Comparison of ENCODE assay signal across 8 cellular contexts in the genomic region with DNA sequence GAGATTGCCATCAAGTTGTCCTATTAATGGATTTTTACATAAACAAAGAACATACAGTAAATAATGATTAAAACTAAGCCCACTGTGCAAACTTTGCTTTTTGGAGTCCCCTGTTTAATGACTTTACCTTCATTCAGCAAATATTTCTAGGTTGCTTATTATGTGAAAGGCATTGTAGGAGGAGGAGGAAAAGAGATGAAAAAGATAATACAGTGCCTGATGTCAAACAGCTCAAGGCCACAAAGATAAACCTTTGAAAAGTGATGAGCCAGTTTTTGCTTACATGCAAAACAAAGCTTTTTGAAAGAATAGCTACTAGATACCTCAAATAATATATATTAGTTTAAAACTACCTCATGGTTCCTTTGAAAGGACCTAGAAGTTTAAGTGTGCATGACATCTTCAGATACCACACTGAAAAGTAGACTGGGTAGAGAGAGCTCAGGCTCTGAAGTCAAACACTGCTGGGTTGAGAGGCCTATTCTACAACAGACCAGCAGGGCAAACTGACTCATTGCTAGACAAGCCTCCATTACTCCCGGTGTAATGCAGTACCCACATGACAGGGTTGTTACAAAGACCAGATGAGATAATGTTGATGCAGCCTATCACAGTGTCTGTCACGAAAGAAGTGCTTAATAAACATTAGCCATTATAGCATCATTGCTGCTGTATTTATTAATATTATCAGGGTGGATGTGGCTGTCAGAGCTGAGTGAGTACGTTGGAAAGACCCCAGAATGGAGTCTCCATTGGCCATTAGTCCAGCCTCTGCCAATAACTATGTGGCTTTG. TPM values are rescaled to one million over a fixed set of nuclear protein-coding genes. Genes with fewer than 3 reads are reported as not detected.
DNase-seq lines count a peak whose midpoint lies in the region; ATAC-seq, FAIRE-seq and TF ChIP-seq lines count a peak whose summit lies in the region.

No MANE protein-coding gene starts in this region.

- no peaks in the 10 kb centered on the region for H4K20me1 ChIP-seq in OCI-LY1 (ENCODE audit: insufficient read depth, low read length)
- H4K20me1 ChIP-seq in fibroblast of lung (ENCODE audit: control insufficient read depth, extremely low read depth, insufficient read depth, low read length), result no peaks in the 10 kb centered on the region

- intact Hi-C loops in spleen (cut with DNase I; ENCODE audit: low total_unique reads), result no loop called here

- no peak for FAIRE-seq in urothelium cell line (lab: Jason Lieb, UNC)

- H3K4me1 ChIP-seq in OCI-LY1 (ENCODE audit: insufficient read depth, low read length, severe bottlenecking), result no peaks in the 10 kb centered on the region
- no peaks in the 10 kb centered on the region for H3K4me1 ChIP-seq in fibroblast of lung (ENCODE audit: control insufficient read depth, extremely low read depth, insufficient read depth, low read length)
- H3K4me1 ChIP-seq in spleen, result no peaks in the 10 kb centered on the region

- H2AFZ ChIP-seq in OCI-LY1 (ENCODE audit: low read length), result no peak overlapping the region
- peak overlapping the region; percentile 19 for H2AFZ ChIP-seq in fibroblast of lung (ENCODE audit: low read length)

- H3K27ac Mint-ChIP-seq in activated T-cell treated with anti-CD3 and anti-CD28 coated beads, Interleukin-2, amount 50 U/mL, for 24 hours, result no peak overlapping the region

- H3K4me3 ChIP-seq in OCI-LY1 (ENCODE audit: low read depth, low read length, poor library complexity, severe bottlenecking) (no peak overlapping the region), fibroblast of lung (replicated peaks in 1 of 4; ENCODE audit: control extremely low read depth in 1 of 4, insufficient read depth in 1 of 4, low read depth in 3 of 4, low read length in 4 of 4) (no peak overlapping the region), spleen (no peak overlapping the region)

- TF ChIP-seq POLR2A in GM18505 (IDR thresholded peaks at IDR 0.05; ENCODE audit: borderline replicate concordance, extremely low read depth, insufficient read depth, insufficient read length) (no peak), spleen (IDR thresholded peaks at IDR 0.05) (no peak)

- H3K27me3 ChIP-seq in OCI-LY1 (ENCODE audit: insufficient read depth, low read length) (no peaks in the 10 kb centered on the region), fibroblast of lung (ENCODE audit: control insufficient read depth, insufficient read depth, low read length) (no peaks in the 10 kb centered on the region), spleen (replicated peaks in 1 of 7) (no peaks in the 10 kb centered on the region)

- no peak overlapping the region for H3K4me3 Mint-ChIP-seq in activated T-cell treated with anti-CD3 and anti-CD28 coated beads, Interleukin-2, amount 50 U/mL, for 24 hours

- H3K9me3 ChIP-seq in OCI-LY1 (ENCODE audit: low read length) (no peaks in the 10 kb centered on the region), fibroblast of lung (ENCODE audit: control insufficient read depth, insufficient read depth, low read depth, low read length) (no peaks in the 10 kb centered on the region), spleen (no peaks in the 10 kb centered on the region)

- peak; percentile 99 for ATAC-seq in GM18505 (IDR thresholded peaks at IDR 0.05; ENCODE audit: unreplicated experiment)
- peak; percentile 95 for ATAC-seq in HG02852 (IDR thresholded peaks at IDR 0.05; ENCODE audit: unreplicated experiment)

- peaks cover 50% of the 10 kb centered on the region for H3K79me2 ChIP-seq in OCI-LY1 (ENCODE audit: insufficient read depth, low read length)
- peaks cover 25% of the 10 kb centered on the region for H3K79me2 ChIP-seq in fibroblast of lung (ENCODE audit: control insufficient read depth, insufficient read depth, low read length)

- peak; percentile 10 for TF ChIP-seq CTCF in AG09319 (IDR thresholded peaks at IDR 0.05; ENCODE audit: low read depth, low read length)
- peak; percentile 18; the same call in 1 of the 2 replicates for TF ChIP-seq CTCF in OCI-LY1 (IDR thresholded peaks at IDR 0.05; ENCODE audit: low read length)
- peak; percentile 40 to 59 for TF ChIP-seq CTCF in fibroblast of lung (conservative IDR thresholded peaks at IDR 0.05 in 1 of 2, IDR thresholded peaks at IDR 0.05 in 1 of 2; ENCODE audit: low read depth in 1 of 2, low read length in 2 of 2)
- peak in 1 of 11 experiments; percentile 20 for TF ChIP-seq CTCF in spleen (IDR thresholded peaks at IDR 0.05 in 8 of 11, conservative IDR thresholded peaks at IDR 0.05 in 3 of 11)

- H3K27me3 Mint-ChIP-seq in activated T-cell treated with anti-CD3 and anti-CD28 coated beads, Interleukin-2, amount 50 U/mL, for 24 hours, result no peaks in the 10 kb centered on the region

- H3K27ac ChIP-seq in OCI-LY1 (ENCODE audit: low read depth, low read length, poor library complexity, severe bottlenecking), result no peak overlapping the region
- no peak overlapping the region for H3K27ac ChIP-seq in fibroblast of lung (ENCODE audit: insufficient read depth, low read length)
- H3K27ac ChIP-seq in spleen, result no peak overlapping the region

- H3K4me2 ChIP-seq in OCI-LY1 (ENCODE audit: low read length) (no peak overlapping the region), fibroblast of lung (ENCODE audit: extremely low read depth, insufficient read depth, low read length) (no peak overlapping the region)

- H3K36me3 Mint-ChIP-seq in activated T-cell treated with anti-CD3 and anti-CD28 coated beads, Interleukin-2, amount 50 U/mL, for 24 hours (ENCODE audit: low read depth), result peaks cover 3% of the 10 kb centered on the region

- no peak overlapping the region for H3K9ac ChIP-seq in OCI-LY1 (ENCODE audit: low read length)
- no peak overlapping the region for H3K9ac ChIP-seq in fibroblast of lung (ENCODE audit: insufficient read depth, low read length)

- H3K9me3 Mint-ChIP-seq in activated T-cell treated with anti-CD3 and anti-CD28 coated beads, Interleukin-2, amount 50 U/mL, for 24 hours, result no peaks in the 10 kb centered on the region

- DNase-seq in AG09319 (ENCODE audit: extremely low read depth, low read depth) (no peak), fibroblast of lung (ENCODE audit: low read depth in 2 of 2) (peak; percentile 50 to 57), urothelium cell line (ENCODE audit: low spot score) (peak; percentile 21), spleen (no peak)
- DNase-seq in activated T-cell treated with anti-CD3 and anti-CD28 coated beads, Interleukin-2, amount 50 U/mL, for 24 hours, result no peak

- no peaks in the 10 kb centered on the region for H3F3A ChIP-seq in OCI-LY1 (ENCODE audit: insufficient read depth, low read length)

- no peaks in the 10 kb centered on the region for H3K4me1 Mint-ChIP-seq in activated T-cell treated with anti-CD3 and anti-CD28 coated beads, Interleukin-2, amount 50 U/mL, for 24 hours (ENCODE audit: low read depth)

- H3K9me2 ChIP-seq in OCI-LY1 (ENCODE audit: low read depth, low read length), result no peaks in the 10 kb centered on the region

- peaks cover 28% of the 10 kb centered on the region for H3K36me3 ChIP-seq in OCI-LY1 (ENCODE audit: insufficient read depth, low read length)
- no peaks in the 10 kb centered on the region for H3K36me3 ChIP-seq in fibroblast of lung (ENCODE audit: control insufficient read depth, insufficient read depth, low read length)
- peaks cover 0 to 7% (median 0%) of the 10 kb centered on the region in 6 donors for H3K36me3 ChIP-seq in spleen

- 75 to 86% (median 79%) methylated on average over 3 of the region's 3 CpGs for WGBS in spleen, 5 donors

RNA-seq across cellular contexts. Expression of gene DEPDC1B, which starts 11.8 kb away (rescaled TPM):
- total RNA-seq in fibroblast of lung (2.1 and 2.5 TPM in 2 replicates), spleen (1 to 10 TPM; 1.1 to 5.6 (median 2.6) TPM)
- polyA plus RNA-seq in fibroblast of lung (3.2 and 8.8 TPM in 2 replicates), spleen (1 to 10 TPM in 2 of 3 donors, under 1 TPM in 1; 0.63 to 4.0 (median 1.4) TPM)
- 1.4 and 5.4 TPM in 2 replicates for polyA plus RNA-seq in fibroblast of lung (2012)
- polyA minus RNA-seq in fibroblast of lung (ENCODE audit: low replicate concordance), result 4.4 TPM in 1 of 2 replicates, not detected in the other

Comparison
In these comparisons a context has a peak if more than half of its experiments do, and no peak if none do; other contexts are left out.
1. DNase-seq: peak in fibroblast of lung (2 of 2) and urothelium cell line (single experiment); none in AG09319 (single experiment), spleen (single experiment) and activated T-cell treated with anti-CD3 and anti-CD28 coated beads, Interleukin-2, amount 50 U/mL, for 24 hours (single experiment).